1 cellular context compared by ENCODE assay signal in the genomic region with DNA sequence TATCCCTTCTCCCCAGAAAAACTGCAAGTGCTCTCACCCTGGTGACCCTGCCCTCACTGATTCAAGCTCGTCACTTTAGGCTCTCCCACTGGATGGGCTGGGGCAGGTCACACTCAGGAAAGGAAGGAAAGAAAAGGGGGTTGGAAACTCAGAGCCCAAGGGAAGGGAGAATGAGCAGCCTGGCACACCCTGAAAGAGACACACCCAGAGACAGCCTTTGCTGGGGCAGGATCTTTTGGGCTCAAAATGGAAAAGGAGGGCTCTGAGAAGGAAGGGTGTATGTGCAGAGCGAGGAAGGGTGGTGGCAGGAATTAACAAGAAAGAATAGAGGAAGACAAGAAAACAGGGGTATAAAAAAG.
TF ChIP-seq lines count a peak whose summit lies in the region.

No MANE protein-coding gene starts in this region.

TF ChIP-seq in liver, 16 proteins besides CTCF, POLR2A, EP300 and RAD21 (continued from another document):
- TF ChIP-seq, protein P1, sequence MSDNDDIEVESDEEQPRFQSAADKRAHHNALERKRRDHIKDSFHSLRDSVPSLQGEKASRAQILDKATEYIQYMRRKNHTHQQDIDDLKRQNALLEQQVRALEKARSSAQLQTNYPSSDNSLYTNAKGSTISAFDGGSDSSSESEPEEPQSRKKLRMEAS (IDR thresholded peaks at IDR 0.05): no peak
- no peak for TF ChIP-seq YY1 (IDR thresholded peaks at IDR 0.05)
- TF ChIP-seq, protein P2, sequence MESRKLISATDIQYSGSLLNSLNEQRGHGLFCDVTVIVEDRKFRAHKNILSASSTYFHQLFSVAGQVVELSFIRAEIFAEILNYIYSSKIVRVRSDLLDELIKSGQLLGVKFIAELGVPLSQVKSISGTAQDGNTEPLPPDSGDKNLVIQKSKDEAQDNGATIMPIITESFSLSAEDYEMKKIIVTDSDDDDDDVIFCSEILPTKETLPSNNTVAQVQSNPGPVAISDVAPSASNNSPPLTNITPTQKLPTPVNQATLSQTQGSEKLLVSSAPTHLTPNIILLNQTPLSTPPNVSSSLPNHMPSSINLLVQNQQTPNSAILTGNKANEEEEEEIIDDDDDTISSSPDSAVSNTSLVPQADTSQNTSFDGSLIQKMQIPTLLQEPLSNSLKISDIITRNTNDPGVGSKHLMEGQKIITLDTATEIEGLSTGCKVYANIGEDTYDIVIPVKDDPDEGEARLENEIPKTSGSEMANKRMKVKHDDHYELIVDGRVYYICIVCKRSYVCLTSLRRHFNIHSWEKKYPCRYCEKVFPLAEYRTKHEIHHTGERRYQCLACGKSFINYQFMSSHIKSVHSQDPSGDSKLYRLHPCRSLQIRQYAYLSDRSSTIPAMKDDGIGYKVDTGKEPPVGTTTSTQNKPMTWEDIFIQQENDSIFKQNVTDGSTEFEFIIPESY (IDR thresholded peaks at IDR 0.05): no peak
- TF ChIP-seq RXRA (IDR thresholded peaks at IDR 0.05): no peak
- TF ChIP-seq HNF4A (conservative IDR thresholded peaks at IDR 0.05): no peak
- TF ChIP-seq TAF1 (conservative IDR thresholded peaks at IDR 0.05): no peak
- no peak for TF ChIP-seq GABPA (IDR thresholded peaks at IDR 0.05 in 1 of 2, conservative IDR thresholded peaks at IDR 0.05 in 1 of 2)
